22 cellular contexts compared by ENCODE assay signal in genomic region chr2:107553045-107553444, GRCh38.
"Had no signal": no experiment of that assay in that cellular context is flagged by ENCODE, and none has a peak within 500 bp of the region (broad histone marks: within the 10 kb centered on the region; RNA-seq: fewer than 3 reads in every experiment).

No MANE protein-coding gene starts in this region.

- H3K27me3 Mint-ChIP-seq: naive B cell had no signal

- H3K27ac Mint-ChIP-seq: mesothelial cell of epicardium, naive B cell had no signal

- H3K27ac ChIP-seq: coronary artery, dorsolateral prefrontal cortex, epithelial cell of prostate, esophagus muscularis mucosa, foreskin keratinocyte, gastroesophageal sphincter, heart left ventricle, left lung, lower lobe of right lung had no signal

- H3K4me3 Mint-ChIP-seq: mesothelial cell of epicardium, naive B cell had no signal

- FAIRE-seq: colon, endothelial cell of umbilical vein, frontal cortex, islet of Langerhans, keratinocyte had no signal

- H3K4me1 Mint-ChIP-seq: mesothelial cell of epicardium, naive B cell had no signal

- ATAC-seq: foreskin keratinocyte, gastroesophageal sphincter, left lung, lower lobe of right lung, mucosa of descending colon had no signal

- H3K36me3 Mint-ChIP-seq: mesothelial cell of epicardium, naive B cell had no signal

- H3K27me3 ChIP-seq: dorsolateral prefrontal cortex, esophagus muscularis mucosa, foreskin keratinocyte, gastroesophageal sphincter, heart left ventricle, left lung had no signal

- DNase-seq: dermis blood vessel endothelial cell; dorsolateral prefrontal cortex; effector CD4-positive, alpha-beta T cell; effector memory CD4-positive, alpha-beta T cell; heart left ventricle; left cardiac atrium; left lung; lower lobe of right lung; mesenchymal stem cell; mucosa of descending colon; naive B cell had no signal

- H3K4me1 ChIP-seq: esophagus muscularis mucosa, foreskin keratinocyte, gastroesophageal sphincter, heart left ventricle, left lung, lower lobe of right lung had no signal

- H3K4me3 ChIP-seq: coronary artery, dorsolateral prefrontal cortex, esophagus muscularis mucosa, gastroesophageal sphincter, heart left ventricle, left lung, lower lobe of right lung, mucosa of descending colon had no signal

- H3K36me3 ChIP-seq: esophagus muscularis mucosa, gastroesophageal sphincter, heart left ventricle, left lung, lower lobe of right lung had no signal
